Comparison of ENCODE assay signal across 1 cellular context in genomic region chr4:57234252-57234775, GRCh38.
TF ChIP-seq lines count a peak whose summit lies in the region.

No MANE protein-coding gene starts in this region.

TF ChIP-seq in GM23338, 12 proteins besides CTCF, POLR2A, EP300 and RAD21 (continued from another document):
- TF ChIP-seq ZNF462 (CRISPR knock-in tag; IDR thresholded peaks at IDR 0.05) (no peak), ZNF114 (CRISPR knock-in tag; IDR thresholded peaks at IDR 0.05) (no peak), JUNB (IDR thresholded peaks at IDR 0.05; ENCODE audit: unreplicated experiment) (no peak), EZH2phosphoT487 (IDR thresholded peaks at IDR 0.05; ENCODE audit: unreplicated experiment) (no peak), CREB1 (CRISPR knock-in tag; IDR thresholded peaks at IDR 0.05; ENCODE audit: low read depth) (no peak), ZNF331 (CRISPR knock-in tag; IDR thresholded peaks at IDR 0.05; ENCODE audit: low read depth) (no peak)
- TF ChIP-seq, protein P1, sequence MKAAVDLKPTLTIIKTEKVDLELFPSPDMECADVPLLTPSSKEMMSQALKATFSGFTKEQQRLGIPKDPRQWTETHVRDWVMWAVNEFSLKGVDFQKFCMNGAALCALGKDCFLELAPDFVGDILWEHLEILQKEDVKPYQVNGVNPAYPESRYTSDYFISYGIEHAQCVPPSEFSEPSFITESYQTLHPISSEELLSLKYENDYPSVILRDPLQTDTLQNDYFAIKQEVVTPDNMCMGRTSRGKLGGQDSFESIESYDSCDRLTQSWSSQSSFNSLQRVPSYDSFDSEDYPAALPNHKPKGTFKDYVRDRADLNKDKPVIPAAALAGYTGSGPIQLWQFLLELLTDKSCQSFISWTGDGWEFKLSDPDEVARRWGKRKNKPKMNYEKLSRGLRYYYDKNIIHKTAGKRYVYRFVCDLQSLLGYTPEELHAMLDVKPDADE (IDR thresholded peaks at IDR 0.05) = no peak
- TF ChIP-seq, protein P2, sequence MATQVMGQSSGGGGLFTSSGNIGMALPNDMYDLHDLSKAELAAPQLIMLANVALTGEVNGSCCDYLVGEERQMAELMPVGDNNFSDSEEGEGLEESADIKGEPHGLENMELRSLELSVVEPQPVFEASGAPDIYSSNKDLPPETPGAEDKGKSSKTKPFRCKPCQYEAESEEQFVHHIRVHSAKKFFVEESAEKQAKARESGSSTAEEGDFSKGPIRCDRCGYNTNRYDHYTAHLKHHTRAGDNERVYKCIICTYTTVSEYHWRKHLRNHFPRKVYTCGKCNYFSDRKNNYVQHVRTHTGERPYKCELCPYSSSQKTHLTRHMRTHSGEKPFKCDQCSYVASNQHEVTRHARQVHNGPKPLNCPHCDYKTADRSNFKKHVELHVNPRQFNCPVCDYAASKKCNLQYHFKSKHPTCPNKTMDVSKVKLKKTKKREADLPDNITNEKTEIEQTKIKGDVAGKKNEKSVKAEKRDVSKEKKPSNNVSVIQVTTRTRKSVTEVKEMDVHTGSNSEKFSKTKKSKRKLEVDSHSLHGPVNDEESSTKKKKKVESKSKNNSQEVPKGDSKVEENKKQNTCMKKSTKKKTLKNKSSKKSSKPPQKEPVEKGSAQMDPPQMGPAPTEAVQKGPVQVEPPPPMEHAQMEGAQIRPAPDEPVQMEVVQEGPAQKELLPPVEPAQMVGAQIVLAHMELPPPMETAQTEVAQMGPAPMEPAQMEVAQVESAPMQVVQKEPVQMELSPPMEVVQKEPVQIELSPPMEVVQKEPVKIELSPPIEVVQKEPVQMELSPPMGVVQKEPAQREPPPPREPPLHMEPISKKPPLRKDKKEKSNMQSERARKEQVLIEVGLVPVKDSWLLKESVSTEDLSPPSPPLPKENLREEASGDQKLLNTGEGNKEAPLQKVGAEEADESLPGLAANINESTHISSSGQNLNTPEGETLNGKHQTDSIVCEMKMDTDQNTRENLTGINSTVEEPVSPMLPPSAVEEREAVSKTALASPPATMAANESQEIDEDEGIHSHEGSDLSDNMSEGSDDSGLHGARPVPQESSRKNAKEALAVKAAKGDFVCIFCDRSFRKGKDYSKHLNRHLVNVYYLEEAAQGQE (IDR thresholded peaks at IDR 0.05; ENCODE audit: unreplicated experiment) = no peak
TF ChIP-seq in GM23338: peak in this region for 0.
